ENCODE assay signal across 19 cellular contexts in genomic region chr3:171231361-171231760, GRCh38.
"Had no signal": no experiment of that assay in that cellular context is flagged by ENCODE, and none has a peak within 500 bp of the region (broad histone marks: within the 10 kb centered on the region; RNA-seq: fewer than 3 reads in every experiment).

No MANE protein-coding gene starts in this region.

- H3K4me3 ChIP-seq: breast epithelium, heart left ventricle, left ventricle myocardium inferior, mucosa of descending colon, prostate gland, right atrium auricular region, stomach had no signal

- H3K9me3 ChIP-seq: breast epithelium, left ventricle myocardium inferior, mucosa of descending colon, prostate gland, right atrium auricular region, stomach had no signal

- H3K36me3 ChIP-seq: breast epithelium, prostate gland, right atrium auricular region had no signal

- FAIRE-seq: astrocyte, frontal cortex, TTC549 had no signal

- H3K4me1 ChIP-seq: prostate gland had no signal

- DNase-seq: activated B cell treated with CpG ODN at 0.5 μM for 24 hours; activated CD4-positive, alpha-beta T cell treated with anti-CD3 and anti-CD28 coated beads for 48 hours; activated CD8-positive, alpha-beta T cell treated with anti-CD3 and anti-CD28 coated beads for 36 hours; activated effector memory CD4-positive, alpha-beta T cell treated with Interleukin-2 at 50 U/mL for 16 hours; activated naive CD4-positive, alpha-beta T cell treated with anti-CD3 and anti-CD28 coated beads, Interleukin-2, amount 50 U/mL, for 16 hours; activated T-cell treated with anti-CD3 and anti-CD28 coated beads, Interleukin-2, amount 50 U/mL, for 4 hours; effector memory CD4-positive, alpha-beta T cell; left ventricle myocardium inferior; mucosa of descending colon; naive B cell; stimulated activated CD4-positive, alpha-beta T cell treated with anti-CD3 and anti-CD28 coated beads, Interleukin-2, amount 100 ng/mL, for 24 hours; stomach had no signal

- ATAC-seq: activated CD8-positive, alpha-beta T cell treated with anti-CD3 and anti-CD28 coated beads for 36 hours; activated T-cell treated with anti-CD3 and anti-CD28 coated beads, Interleukin-2, amount 50 U/mL, for 4 hours; mucosa of descending colon had no signal

- H3K27me3 ChIP-seq: breast epithelium, heart left ventricle, right atrium auricular region, stomach had no signal

- H3K27ac ChIP-seq: breast epithelium, heart left ventricle, left ventricle myocardium inferior, prostate gland, right atrium auricular region, stomach had no signal
